13 cellular contexts compared by ENCODE assay signal in the genomic region with DNA sequence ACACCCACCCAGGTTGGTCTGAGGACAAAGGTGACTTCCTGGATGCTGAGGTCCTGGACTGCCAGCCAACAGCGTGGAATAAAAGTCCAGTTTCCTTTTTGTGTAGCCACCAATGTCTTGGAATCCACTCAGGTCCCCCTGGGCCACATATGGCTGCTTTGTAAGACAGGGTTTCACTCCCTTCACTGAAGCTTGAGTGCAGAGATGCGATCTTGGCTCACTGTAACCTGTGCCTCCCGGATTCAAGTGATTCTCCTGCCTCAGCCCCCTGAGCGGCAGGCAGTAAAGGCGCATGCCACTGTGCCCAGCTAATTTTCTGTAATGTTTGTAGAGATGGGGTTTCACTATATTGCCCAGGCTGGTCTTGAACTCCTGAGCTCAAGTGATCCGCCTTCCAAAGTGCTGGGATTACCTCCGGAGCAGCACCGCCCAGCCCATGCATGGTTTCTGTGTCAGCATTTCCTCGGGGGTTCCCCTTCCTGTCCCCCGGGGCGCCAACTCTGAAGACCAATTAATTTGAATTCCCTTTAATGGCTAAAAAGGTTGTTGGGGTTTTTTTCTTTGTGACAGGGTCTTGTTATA. TPM values are rescaled to one million over a fixed set of nuclear protein-coding genes. Genes with fewer than 3 reads are reported as not detected.
DNase-seq lines count a peak whose midpoint lies in the region; ATAC-seq and TF ChIP-seq lines count a peak whose summit lies in the region.
"Had no signal": no experiment of that assay in that cellular context is flagged by ENCODE, and none has a peak within 500 bp of the region (broad histone marks: within the 10 kb centered on the region; RNA-seq: fewer than 3 reads in every experiment).

No MANE protein-coding gene starts in this region.

- H2AFZ ChIP-seq in IMR-90 (replicated peaks; ENCODE audit: low read length, poor library complexity), result no peak overlapping the region

- H2BK120ac ChIP-seq in IMR-90 (ENCODE audit: low read depth, low read length), result no peak overlapping the region

- no peaks in the 10 kb centered on the region for H3K9me3 ChIP-seq in IMR-90 (ENCODE audit: control insufficient read depth, insufficient read depth, low read length)
- H3K9me3 ChIP-seq in gastroesophageal sphincter, result no peaks in the 10 kb centered on the region

- no peak for TF ChIP-seq POLR2A in IMR-90 (IDR thresholded peaks at IDR 0.05; ENCODE audit: low read depth, low read length)
- no peak for TF ChIP-seq POLR2A in gastroesophageal sphincter (IDR thresholded peaks at IDR 0.05)

- peaks cover 6% of the 10 kb centered on the region; the same call in 1 of the 2 replicates for H4K20me1 ChIP-seq in IMR-90 (ENCODE audit: insufficient read depth, low read length)

- H3K4me3 ChIP-seq in IMR-90 (ENCODE audit: insufficient read depth, low read depth, low read length) (no peak overlapping the region), gastroesophageal sphincter (peak overlapping the region in 1 of 2 donors; percentile 8)

- no peak overlapping the region for H3K9ac ChIP-seq in IMR-90 (ENCODE audit: low read depth, low read length)

- H2AK5ac ChIP-seq in IMR-90 (ENCODE audit: low read depth, low read length), result peak overlapping the region; percentile 51; the same call in 1 of the 2 replicates

- H2BK5ac ChIP-seq in IMR-90 (ENCODE audit: low read depth, low read length, poor library complexity, severe bottlenecking), result no peak overlapping the region

- dilution Hi-C loops in IMR-90 (cut with HindIII; ENCODE audit: low sequenced_read_pairs, unreplicated experiment), result no loop called here

- no peak overlapping the region for H2AK9ac ChIP-seq in IMR-90 (replicated peaks; ENCODE audit: low read depth, low read length, poor library complexity)

- peak overlapping the region in 1 of 2 experiments; percentile 19; a peak in 1 of 4 replicates for H4K8ac ChIP-seq in IMR-90 (ENCODE audit: low read depth in 2 of 2, low read length in 2 of 2)

- H4K91ac ChIP-seq in IMR-90 (ENCODE audit: insufficient read depth, low read depth, low read length), result no peak overlapping the region

- no peak for TF ChIP-seq RAD21 in IMR-90 (IDR thresholded peaks at IDR 0.05; ENCODE audit: low read length)

- no TSS peak for BruUV-seq in IMR-90 (replicated peaks; lab: Mats Ljungman, UMichigan)

- H2BK15ac ChIP-seq in IMR-90 (ENCODE audit: low read depth, low read length), result no peak overlapping the region

- H3K27me3 ChIP-seq in IMR-90 (ENCODE audit: control insufficient read depth, insufficient read depth, low read length) (no peaks in the 10 kb centered on the region), gastroesophageal sphincter (no peaks in the 10 kb centered on the region)

- POLR2A ChIA-PET in IMR-90 (lab: Charles Lee; ENCODE audit: unreplicated experiment), result no interaction called here

- no peak overlapping the region for H3K4me2 ChIP-seq in IMR-90 (ENCODE audit: low read depth, low read length)

- no peak for DNase-seq in IMR-90
- peak; percentile 33 for DNase-seq in stimulated activated naive CD8-positive, alpha-beta T cell treated with anti-CD3 and anti-CD28 coated beads, Interleukin-15, Interleukin-2, amounts not matched to agents 100 U/mL and 50 U/mL, for 24 hours
- DNase-seq in DMS53 (lab: John Stamatoyannopoulos, UW), result no peak
- DNase-seq in HuH-7 (ENCODE audit: low spot score), result no peak
- DNase-seq in glomerular visceral epithelial cell (ENCODE audit: extremely low spot score), result no peak
- DNase-seq in activated naive CD4-positive, alpha-beta T cell (lab: John Stamatoyannopoulos, UW), result no peak
- DNase-seq: DMS153; NCI-H1092; OCI-M1; stimulated activated CD4-positive, alpha-beta T cell treated with anti-CD3 and anti-CD28 coated beads, Interleukin-4, amount 100 ng/mL, for 1 hour had no signal

- H3K56ac ChIP-seq in IMR-90 (ENCODE audit: extremely low read depth, insufficient read depth, low read length), result no peak overlapping the region

- H3K27ac ChIP-seq in IMR-90 (ENCODE audit: insufficient read depth, low read length) (no peak overlapping the region), gastroesophageal sphincter (peak overlapping the region; percentile 70 to 96 (median 90))

- in situ Hi-C loops in IMR-90 (cut with MboI; ENCODE audit: low sequenced_read_pairs), result no loop called here

- peaks cover 74% of the 10 kb centered on the region for H3K36me3 ChIP-seq in IMR-90 (ENCODE audit: control insufficient read depth, insufficient read depth, low read length)
- H3K36me3 ChIP-seq in gastroesophageal sphincter, result peaks cover 0 to 69% of the 10 kb centered on the region in 2 donors

- H3K9me1 ChIP-seq in IMR-90 (ENCODE audit: insufficient read depth, low read length), result peaks cover 8% of the 10 kb centered on the region

- peak overlapping the region; percentile 45 for H3K4ac ChIP-seq in IMR-90 (ENCODE audit: low read depth, low read length)

- no peak overlapping the region for H2BK20ac ChIP-seq in IMR-90 (ENCODE audit: low read depth, low read length)

- no peak overlapping the region for H3K18ac ChIP-seq in IMR-90 (ENCODE audit: low read depth, low read length)

- H3K4me1 ChIP-seq in IMR-90 (ENCODE audit: control insufficient read depth, insufficient read depth, low read length), result 0 out of 2 replicates have a peak, but pooled peaks cover 1% of the 10 kb centered on the region
- H3K4me1 ChIP-seq in gastroesophageal sphincter, result peaks cover 4 to 68% (median 28%) of the 10 kb centered on the region in 3 donors

- H4K5ac ChIP-seq in IMR-90 (ENCODE audit: low read depth, low read length), result no peak overlapping the region

- 100% methylated on average over 1 of the region's 11 CpGs; no CpG with 5 or more reads in 1 of the 2 experiments for WGBS in IMR-90 (ENCODE audit: extremely low coverage in 2 of 2, insufficient read length in 1 of 2), 2 experiments
- 32 to 69% methylated on average over 1 to 8 of the region's 11 CpGs for WGBS in gastroesophageal sphincter (ENCODE audit: low coverage in 1 of 2), 2 donors

- ATAC-seq in GM18907 (IDR thresholded peaks at IDR 0.05; ENCODE audit: unreplicated experiment), result peak; percentile 60
- ATAC-seq in IMR-90 (ENCODE audit: low read depth), result no peak
- ATAC-seq in gastroesophageal sphincter, result no peak
- ATAC-seq in stimulated activated naive CD8-positive, alpha-beta T cell treated with anti-CD3 and anti-CD28 coated beads, Interleukin-15, Interleukin-2, amounts not matched to agents 100 U/mL and 50 U/mL, for 24 hours, result no peak

- peak overlapping the region; percentile 74; the same call in 1 of the 2 replicates for H3K23ac ChIP-seq in IMR-90 (ENCODE audit: low read depth, low read length)

- TF ChIP-seq EP300 in gastroesophageal sphincter (IDR thresholded peaks at IDR 0.05), result no peak

- H3K14ac ChIP-seq in IMR-90 (replicated peaks; ENCODE audit: low read depth, low read length), result no peak overlapping the region; the same call in 1 of the 2 replicates

- intact Hi-C loops in IMR-90 (cut with micrococcal nuclease), result no loop called here

- CTCF ChIA-PET in IMR-90 (lab: Yijun Ruan, JAX), result interaction anchor here (0.6 kb wide), 1 partner anchor 254 kb away, joined by 3 read pairs; no protein-coding TSS in a partner anchor

- TF ChIP-seq CTCF in IMR-90 (conservative IDR thresholded peaks at IDR 0.05; ENCODE audit: low read depth, low read length) (no peak), gastroesophageal sphincter (IDR thresholded peaks at IDR 0.05) (no peak)

- H3K79me1 ChIP-seq in IMR-90 (ENCODE audit: low read depth in 1 of 2, low read length in 2 of 2), result peaks cover 47 to 83% of the 10 kb centered on the region in 2 experiments

TF ChIP-seq in IMR-90, 13 proteins besides CTCF, POLR2A, EP300 and RAD21 (continues in another document):
- no peak for TF ChIP-seq MAFK (IDR thresholded peaks at IDR 0.05; ENCODE audit: low read depth, low read length)
- TF ChIP-seq RCOR1 (IDR thresholded peaks at IDR 0.05; ENCODE audit: insufficient replicate concordance, low read length), result no peak
- TF ChIP-seq ELK1 (IDR thresholded peaks at IDR 0.05; ENCODE audit: borderline replicate concordance, low read depth, low read length), result no peak
- no peak for TF ChIP-seq BHLHE40 (IDR thresholded peaks at IDR 0.05; ENCODE audit: low read depth, low read length)
- TF ChIP-seq RFX5 (IDR thresholded peaks at IDR 0.05; ENCODE audit: low read depth, low read length), result no peak
- no peak for TF ChIP-seq CEBPB (IDR thresholded peaks at IDR 0.05; ENCODE audit: low read depth, low read length)
- TF ChIP-seq CHD1 (IDR thresholded peaks at IDR 0.05; ENCODE audit: low read depth, low read length), result no peak
- no peak for TF ChIP-seq MAZ (IDR thresholded peaks at IDR 0.05; ENCODE audit: borderline replicate concordance, low read depth, low read length)
- no peak for TF ChIP-seq NFE2L2 (IDR thresholded peaks at IDR 0.05; ENCODE audit: low read depth, low read length)
- TF ChIP-seq SMC3 (IDR thresholded peaks at IDR 0.05; ENCODE audit: low read depth, low read length), result no peak
- no peak for TF ChIP-seq FOS (IDR thresholded peaks at IDR 0.05; ENCODE audit: low read depth, low read length)
- no peak for TF ChIP-seq MXI1 (IDR thresholded peaks at IDR 0.05; ENCODE audit: borderline replicate concordance, low read depth, low read length)

RNA-seq across cellular contexts. Expression of gene KANK2, which starts 17.5 kb away (rescaled TPM):
- 104 and 126 TPM in 2 replicates for total RNA-seq in IMR-90 (2012; rRNA removed)
- 156 and 176 TPM in 2 replicates for polyA plus RNA-seq in IMR-90 (2012; rRNA removed)
- polyA plus RNA-seq in IMR-90 (2012; cell fraction: cytosol; rRNA removed), result 95.0 and 131 TPM in 2 replicates
- polyA plus RNA-seq in IMR-90 (2012; cell fraction: nucleus; rRNA removed; ENCODE audit: low replicate concordance), result 95.7 and 185 TPM in 2 replicates
- 1,000 to 10,000 TPM in 3 of 4 donors, 100 to 1,000 TPM in 1; 913 to 1,808 (median 1,065) TPM for total RNA-seq in gastroesophageal sphincter

RNA-seq across cellular contexts. Expression of gene SPC24, which starts 24.2 kb away (rescaled TPM):
- total RNA-seq in IMR-90 (2012; rRNA removed) (68.3 and 97.5 TPM in 2 replicates), gastroesophageal sphincter (1 to 10 TPM; 4.2 to 6.8 (median 5.7) TPM)
- polyA plus RNA-seq in IMR-90 (2012; rRNA removed), result 11.7 and 12.2 TPM in 2 replicates
- polyA plus RNA-seq in IMR-90 (2012; cell fraction: cytosol; rRNA removed), result 12.4 and 24.6 TPM in 2 replicates
- polyA plus RNA-seq in IMR-90 (2012; cell fraction: nucleus; rRNA removed; ENCODE audit: low replicate concordance), result 10.7 and 11.4 TPM in 2 replicates

RNA-seq across cellular contexts. Expression of gene ANGPTL8, which starts 59.6 kb away (rescaled TPM):
- not detected in 2 replicates for total RNA-seq in IMR-90 (2012; rRNA removed)
- polyA plus RNA-seq in IMR-90 (2012; rRNA removed), result not detected in 2 replicates
- 0.09 TPM in 1 of 2 replicates, not detected in the other for polyA plus RNA-seq in IMR-90 (2012; cell fraction: cytosol; rRNA removed)
- 0.34 and 0.60 TPM in 2 replicates for polyA plus RNA-seq in IMR-90 (2012; cell fraction: nucleus; rRNA removed; ENCODE audit: low replicate concordance)
- total RNA-seq in gastroesophageal sphincter, result 1 to 10 TPM in 1 of 4 donors, not detected in 3; 2.0 TPM
- total RNA-seq: myocyte had no signal
